Comparison of ENCODE assay signal across 27 cellular contexts in genomic region chr11:96506041-96506440, GRCh38.
"Had no signal": no experiment of that assay in that cellular context is flagged by ENCODE, and none has a peak within 500 bp of the region (broad histone marks: within the 10 kb centered on the region; RNA-seq: fewer than 3 reads in every experiment).

No MANE protein-coding gene starts in this region.

- H3K4me3 Mint-ChIP-seq: natural killer cell; nephron; neural progenitor cell; stimulated activated effector memory CD8-positive, alpha-beta T cell treated with anti-CD3 and anti-CD28 coated beads, Interleukin-12 subunit alpha, Interleukin-12 subunit beta, amount 100 ng/mL, for 72 hours; stimulated activated naive B cell treated with anti-CD40 and anti-IgM and Interleukin-4, amounts not matched to agents 10 μg/mL and 1 μg/mL and 100 μg/mL, for 72 hours; stimulated activated naive CD8-positive, alpha-beta T cell treated with anti-CD3 and anti-CD28 coated beads, Interleukin-15, Interleukin-2, amounts not matched to agents 100 ng/mL and 50 ng/mL, for 24 hours; type B pancreatic cell had no signal

- H3K9me3 Mint-ChIP-seq: natural killer cell; nephron; neural progenitor cell; stimulated activated effector memory CD8-positive, alpha-beta T cell treated with anti-CD3 and anti-CD28 coated beads, Interleukin-12 subunit alpha, Interleukin-12 subunit beta, amount 100 ng/mL, for 72 hours; stimulated activated naive B cell treated with anti-CD40 and anti-IgM and Interleukin-4, amounts not matched to agents 10 μg/mL and 1 μg/mL and 100 μg/mL, for 72 hours; stimulated activated naive CD8-positive, alpha-beta T cell treated with anti-CD3 and anti-CD28 coated beads, Interleukin-15, Interleukin-2, amounts not matched to agents 100 ng/mL and 50 ng/mL, for 24 hours; type B pancreatic cell had no signal

- H3K27ac Mint-ChIP-seq: natural killer cell; nephron; neural progenitor cell; progenitor cell of endocrine pancreas; stimulated activated effector memory CD8-positive, alpha-beta T cell treated with anti-CD3 and anti-CD28 coated beads, Interleukin-12 subunit alpha, Interleukin-12 subunit beta, amount 100 ng/mL, for 72 hours; stimulated activated naive B cell treated with anti-CD40 and anti-IgM and Interleukin-4, amounts not matched to agents 10 μg/mL and 1 μg/mL and 100 μg/mL, for 72 hours; stimulated activated naive CD8-positive, alpha-beta T cell treated with anti-CD3 and anti-CD28 coated beads, Interleukin-15, Interleukin-2, amounts not matched to agents 100 ng/mL and 50 ng/mL, for 24 hours; type B pancreatic cell had no signal

- H3K27me3 ChIP-seq: neural progenitor cell, ovary, right lobe of liver, sigmoid colon, stomach, tibial artery, transverse colon, upper lobe of right lung, uterus had no signal

- H3K36me3 Mint-ChIP-seq: natural killer cell; neural progenitor cell; stimulated activated effector memory CD8-positive, alpha-beta T cell treated with anti-CD3 and anti-CD28 coated beads, Interleukin-12 subunit alpha, Interleukin-12 subunit beta, amount 100 ng/mL, for 72 hours; stimulated activated naive B cell treated with anti-CD40 and anti-IgM and Interleukin-4, amounts not matched to agents 10 μg/mL and 1 μg/mL and 100 μg/mL, for 72 hours; type B pancreatic cell had no signal

- DNase-seq: natural killer cell; occipital lobe; ovary; posterior cingulate gyrus; psoas muscle; right cardiac atrium; right lobe of liver; sigmoid colon; small intestine; stimulated activated CD4-positive, alpha-beta T cell treated with anti-CD3 and anti-CD28 coated beads, Interleukin-15, amount 100 ng/mL, for 24 hours; stimulated activated CD4-positive, alpha-beta T cell treated with anti-CD3 and anti-CD28 coated beads, Interleukin-2, amount 100 ng/mL, for 24 hours; stimulated activated CD4-positive, alpha-beta T cell treated with anti-CD3 and anti-CD28 coated beads, Interleukin-2, amount 100 ng/mL, for 48 hours; stimulated activated CD4-positive, alpha-beta T cell treated with anti-CD3 and anti-CD28 coated beads, Interleukin-4, amount 100 ng/mL, for 24 hours; stimulated activated naive B cell treated with anti-CD40 and anti-IgM and Interleukin-4, amounts not matched to agents 10 μg/mL and 1 μg/mL and 100 μg/mL, for 72 hours; stimulated activated naive CD4-positive, alpha-beta T cell treated with Interleukin-2 at 50 U/mL for 16 hours; stomach; tibial artery; transverse colon; upper lobe of right lung; uterus had no signal

- H3K4me1 Mint-ChIP-seq: natural killer cell; neural progenitor cell; stimulated activated effector memory CD8-positive, alpha-beta T cell treated with anti-CD3 and anti-CD28 coated beads, Interleukin-12 subunit alpha, Interleukin-12 subunit beta, amount 100 ng/mL, for 72 hours; stimulated activated naive B cell treated with anti-CD40 and anti-IgM and Interleukin-4, amounts not matched to agents 10 μg/mL and 1 μg/mL and 100 μg/mL, for 72 hours had no signal

- H3K9me3 ChIP-seq: ovary, psoas muscle, right lobe of liver, sigmoid colon, stomach, tibial artery, transverse colon, upper lobe of right lung, uterus had no signal

- H3K36me3 ChIP-seq: neural progenitor cell, ovary, right lobe of liver, sigmoid colon, stomach, tibial artery, transverse colon, upper lobe of right lung, uterus had no signal

- H3K27ac ChIP-seq: neural progenitor cell, ovary, parathyroid adenoma, psoas muscle, right lobe of liver, sigmoid colon, stomach, tibial artery, transverse colon, upper lobe of right lung, uterus had no signal

- ATAC-seq: natural killer cell; psoas muscle; right cardiac atrium; right lobe of liver; stimulated activated effector memory CD8-positive, alpha-beta T cell treated with anti-CD3 and anti-CD28 coated beads, Interleukin-12 subunit alpha, Interleukin-12 subunit beta, amount 100 ng/mL, for 72 hours; stimulated activated naive B cell treated with anti-CD40 and anti-IgM and Interleukin-4, amounts not matched to agents 10 μg/mL and 1 μg/mL and 100 μg/mL, for 72 hours; upper lobe of right lung had no signal

- H3K4me1 ChIP-seq: neural progenitor cell, parathyroid adenoma, psoas muscle, right lobe of liver, sigmoid colon, stomach, tibial artery, transverse colon, upper lobe of right lung, uterus had no signal

- H3K4me3 ChIP-seq: neural progenitor cell, ovary, psoas muscle, right lobe of liver, sigmoid colon, stomach, tibial artery, transverse colon, upper lobe of right lung, uterus had no signal

- H3K27me3 Mint-ChIP-seq: progenitor cell of endocrine pancreas; stimulated activated naive B cell treated with anti-CD40 and anti-IgM and Interleukin-4, amounts not matched to agents 10 μg/mL and 1 μg/mL and 100 μg/mL, for 72 hours; stimulated activated naive CD8-positive, alpha-beta T cell treated with anti-CD3 and anti-CD28 coated beads, Interleukin-15, Interleukin-2, amounts not matched to agents 100 ng/mL and 50 ng/mL, for 24 hours; type B pancreatic cell had no signal
